ENCODE assay signal across 1 cellular context in the genomic region with DNA sequence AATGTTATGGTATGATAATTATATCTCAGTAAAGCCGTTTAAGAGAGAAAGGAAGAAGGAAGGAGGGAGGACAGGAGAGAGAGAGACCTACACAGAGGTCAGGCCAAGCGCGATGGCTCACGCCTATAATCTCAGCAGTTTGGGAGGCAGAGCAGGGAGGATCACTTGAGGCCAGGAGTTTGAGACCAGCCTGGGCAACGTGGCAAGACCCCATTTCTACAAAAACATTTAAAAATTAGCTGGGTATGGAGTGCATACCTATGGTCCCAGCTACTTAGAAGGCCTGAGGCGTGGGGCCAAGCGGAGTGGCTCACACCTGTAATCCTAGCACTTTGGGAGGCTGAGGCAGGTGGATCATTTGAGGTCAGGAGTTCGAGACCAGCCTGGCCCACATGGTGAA. TPM values are rescaled to one million over a fixed set of nuclear protein-coding genes. Genes with fewer than 3 reads are reported as not detected.
"Had no signal": no experiment of that assay in that cellular context is flagged by ENCODE, and none has a peak within 500 bp of the region (broad histone marks: within the 10 kb centered on the region; RNA-seq: fewer than 3 reads in every experiment).

No MANE protein-coding gene starts in this region.

RNA-seq across cellular contexts. Expression of a gene that starts 9.0 kb away (rescaled TPM):
- total RNA-seq: activated CD4-positive, alpha-beta memory T cell treated with anti-CD3 and anti-CD28 coated beads, Interleukin-2, amount 10 ng/mL, durations not matched to agents 7 days and 5 days had no signal
